1 cellular context compared by ENCODE assay signal in genomic region chr20:17710379-17711305, GRCh38.
A peak's percentile ranks its signal among the peaks of the same experiment; 100 is the strongest.
TF ChIP-seq lines count a peak whose summit lies in the region.

No MANE protein-coding gene starts in this region.

TF ChIP-seq in HepG2, 621 proteins besides CTCF, POLR2A, EP300 and RAD21 (continued from another document and continues in another):
- TF ChIP-seq POGK (CRISPR knock-in tag; conservative IDR thresholded peaks at IDR 0.05) (0 out of 2 replicates have a peak, but pooled peaks have one; percentile 46), RBAK (CRISPR knock-in tag; IDR thresholded peaks at IDR 0.05) (no peak), NFKBIZ (CRISPR knock-in tag; IDR thresholded peaks at IDR 0.05) (0 out of 2 replicates have a peak, but pooled peaks have one; percentile 39), ZNF264 (CRISPR knock-in tag; IDR thresholded peaks at IDR 0.05) (peak; percentile 82), ZNF296 (CRISPR knock-in tag; conservative IDR thresholded peaks at IDR 0.05) (no peak), FOXM1 (CRISPR knock-in tag; IDR thresholded peaks at IDR 0.05) (no peak), NFYC (CRISPR knock-in tag; IDR thresholded peaks at IDR 0.05) (peak; percentile 28; the same call in 1 of the 2 replicates), STAT5B (CRISPR knock-in tag; IDR thresholded peaks at IDR 0.05) (no peak), ZNF614 (CRISPR knock-in tag; IDR thresholded peaks at IDR 0.05; ENCODE audit: borderline replicate concordance) (no peak), ZMYM4 (CRISPR knock-in tag; IDR thresholded peaks at IDR 0.05) (peak; percentile 62), ATM (IDR thresholded peaks at IDR 0.05; ENCODE audit: borderline replicate concordance) (no peak), NR2F6 (IDR thresholded peaks at IDR 0.05) (no peak), NR2F6 (CRISPR knock-in tag; IDR thresholded peaks at IDR 0.05) (peak; percentile 36; the same call in 1 of the 2 replicates), PAX8 (CRISPR knock-in tag; IDR thresholded peaks at IDR 0.05; ENCODE audit: borderline replicate concordance) (no peak), MTERF4 (CRISPR knock-in tag; IDR thresholded peaks at IDR 0.05) (no peak), ZNF275 (CRISPR knock-in tag; IDR thresholded peaks at IDR 0.05; ENCODE audit: borderline replicate concordance) (peak; percentile 62; the same call in 1 of the 2 replicates), ZSCAN21 (CRISPR knock-in tag; IDR thresholded peaks at IDR 0.05; ENCODE audit: borderline replicate concordance) (peak; percentile 70; the same call in 1 of the 2 replicates), CBX5 (CRISPR knock-in tag; IDR thresholded peaks at IDR 0.05; ENCODE audit: borderline replicate concordance) (peak; percentile 70; the same call in 1 of the 2 replicates), HMG20A (CRISPR knock-in tag; IDR thresholded peaks at IDR 0.05; ENCODE audit: borderline replicate concordance) (no peak; the same call in 1 of the 2 replicates), FOXA1 (IDR thresholded peaks at IDR 0.05) (no peak), FOXA1 (CRISPR knock-in tag; IDR thresholded peaks at IDR 0.05) (no peak), JUND (CRISPR knock-in tag; IDR thresholded peaks at IDR 0.05) (peak; percentile 52; the same call in 1 of the 2 replicates), GABPB1 (CRISPR knock-in tag; IDR thresholded peaks at IDR 0.05) (no peak), JDP2 (CRISPR knock-in tag; IDR thresholded peaks at IDR 0.05; ENCODE audit: borderline replicate concordance) (no peak), E2F5 (CRISPR knock-in tag; conservative IDR thresholded peaks at IDR 0.05) (no peak), KLF11 (CRISPR knock-in tag; IDR thresholded peaks at IDR 0.05) (no peak), MTF1 (CRISPR knock-in tag; IDR thresholded peaks at IDR 0.05) (no peak), ZNF501 (CRISPR knock-in tag; IDR thresholded peaks at IDR 0.05) (no peak), RARG (CRISPR knock-in tag; IDR thresholded peaks at IDR 0.05; ENCODE audit: low read depth) (no peak), CREB1 (IDR thresholded peaks at IDR 0.05) (no peak), CREB1 (CRISPR knock-in tag; IDR thresholded peaks at IDR 0.05) (no peak), HNRNPLL (IDR thresholded peaks at IDR 0.05; ENCODE audit: low read depth, low read length, poor library complexity, severe bottlenecking) (peak; percentile 33), ZNF432 (CRISPR knock-in tag; IDR thresholded peaks at IDR 0.05; ENCODE audit: borderline replicate concordance) (no peak), CBFB (CRISPR knock-in tag; IDR thresholded peaks at IDR 0.05) (no peak; the same call in 1 of the 2 replicates), PLSCR1 (CRISPR knock-in tag; IDR thresholded peaks at IDR 0.05; ENCODE audit: borderline replicate concordance) (no peak), BRD4 (CRISPR knock-in tag; IDR thresholded peaks at IDR 0.05) (0 out of 2 replicates have a peak, but pooled peaks have one; percentile 31), CCDC6 (CRISPR knock-in tag; IDR thresholded peaks at IDR 0.05) (no peak; the same call in 1 of the 2 replicates), ZUFSP (CRISPR knock-in tag; IDR thresholded peaks at IDR 0.05; ENCODE audit: borderline replicate concordance) (no peak), ZBTB44 (CRISPR knock-in tag; IDR thresholded peaks at IDR 0.05) (no peak), ZZZ3 (CRISPR knock-in tag; IDR thresholded peaks at IDR 0.05; ENCODE audit: borderline replicate concordance) (no peak), ZNF441 (CRISPR knock-in tag; IDR thresholded peaks at IDR 0.05; ENCODE audit: borderline replicate concordance) (peak; percentile 91), KMT2B (CRISPR knock-in tag; IDR thresholded peaks at IDR 0.05) (peak; percentile 46; the same call in 1 of the 2 replicates), DNMT3B (CRISPR knock-in tag; conservative IDR thresholded peaks at IDR 0.05) (0 out of 2 replicates have a peak, but pooled peaks have one; percentile 56), ZNF292 (CRISPR knock-in tag; IDR thresholded peaks at IDR 0.05; ENCODE audit: borderline replicate concordance, low read depth) (peak; percentile 82; the same call in 1 of the 2 replicates), SRSF1 (optimal IDR thresholded peaks at IDR 0.05; ENCODE audit: low read depth, low read length) (peak; percentile 76), ZFP62 (CRISPR knock-in tag; IDR thresholded peaks at IDR 0.05) (no peak), FOXO4 (CRISPR knock-in tag; conservative IDR thresholded peaks at IDR 0.05) (no peak), TFDP2 (CRISPR knock-in tag; IDR thresholded peaks at IDR 0.05) (peak; percentile 73), NFE2L2 (IDR thresholded peaks at IDR 0.05; ENCODE audit: low read length) (peak; percentile 76; the same call in 1 of the 2 replicates), RFX1 (IDR thresholded peaks at IDR 0.05) (no peak; the same call in 1 of the 2 replicates), KDM6A (CRISPR knock-in tag; IDR thresholded peaks at IDR 0.05; ENCODE audit: low read depth) (peak; percentile 31; the same call in 1 of the 2 replicates), ZNF879 (CRISPR knock-in tag; IDR thresholded peaks at IDR 0.05) (peak; percentile 83; the same call in 1 of the 2 replicates), ZNF343 (CRISPR knock-in tag; IDR thresholded peaks at IDR 0.05) (no peak), ZNF256 (CRISPR knock-in tag; conservative IDR thresholded peaks at IDR 0.05) (peak; percentile 83; the same call in 1 of the 2 replicates), ZNF652 (CRISPR knock-in tag; IDR thresholded peaks at IDR 0.05; ENCODE audit: borderline replicate concordance, low read depth) (peak; percentile 51; the same call in 1 of the 2 replicates), DR1 (CRISPR knock-in tag; IDR thresholded peaks at IDR 0.05) (peak; percentile 41; the same call in 1 of the 2 replicates), IRF2 (CRISPR knock-in tag; IDR thresholded peaks at IDR 0.05) (peak; percentile 50; the same call in 1 of the 2 replicates), AGO2 (optimal IDR thresholded peaks at IDR 0.05; ENCODE audit: low read depth, low read length) (no peak), SP5 (CRISPR knock-in tag; IDR thresholded peaks at IDR 0.05; ENCODE audit: borderline replicate concordance, low read depth) (no peak), KLF12 (CRISPR knock-in tag; IDR thresholded peaks at IDR 0.05; ENCODE audit: borderline replicate concordance) (peak; percentile 27; the same call in 1 of the 2 replicates), MLXIP (CRISPR knock-in tag; IDR thresholded peaks at IDR 0.05; ENCODE audit: borderline replicate concordance) (0 out of 2 replicates have a peak, but pooled peaks have one; percentile 60)
